In the genomic region with DNA sequence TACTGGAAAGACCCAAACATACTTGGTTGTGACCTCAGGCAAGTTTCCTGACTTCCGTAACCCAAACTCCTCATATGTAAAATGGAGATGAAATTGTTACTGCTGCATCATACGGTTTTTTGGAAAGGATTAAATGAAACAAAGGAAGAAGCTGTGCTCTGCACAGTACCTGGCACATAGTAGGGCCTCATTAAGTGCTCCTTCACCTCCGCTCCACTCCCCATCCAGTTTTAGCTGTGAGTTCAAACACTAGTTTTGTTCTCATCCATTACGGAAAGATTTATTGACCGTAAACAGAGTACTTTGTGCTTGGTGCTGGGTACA, we compare ENCODE assay signal across 8 cellular contexts. TPM values are rescaled to one million over a fixed set of nuclear protein-coding genes. Genes with fewer than 3 reads are reported as not detected.
DNase-seq lines count a peak whose midpoint lies in the region; ATAC-seq, FAIRE-seq and TF ChIP-seq lines count a peak whose summit lies in the region.

No MANE protein-coding gene starts in this region.

- peak overlapping the region; percentile 86 for H3K4me3 ChIP-seq in SK-N-MC
- H3K4me3 ChIP-seq in fibroblast of villous mesenchyme (ENCODE audit: low read depth, low read length) = peak overlapping the region; percentile 86

- no peak for FAIRE-seq in GM19239 (lab: Jason Lieb, UNC)

- H3K9me3 ChIP-seq in SK-N-MC (ENCODE audit: low read depth, low read length) = no peaks in the 10 kb centered on the region

- peak; percentile 25 for ATAC-seq in sciatic nerve
- ATAC-seq in GM19452 (IDR thresholded peaks at IDR 0.05; ENCODE audit: unreplicated experiment) = no peak

- H3K36me3 ChIP-seq in SK-N-MC (ENCODE audit: insufficient read depth, low read length) = peaks cover 25% of the 10 kb centered on the region

- peak overlapping the region; percentile 96 for H3K9ac ChIP-seq in SK-N-MC (ENCODE audit: insufficient read length)

- no peak for TF ChIP-seq CTCF in fibroblast of villous mesenchyme (IDR thresholded peaks at IDR 0.05; ENCODE audit: insufficient read depth, low read depth, low read length)

- 0 out of 2 replicates have a peak overlapping the region, but pooled peaks have one; percentile 44 for H3K27ac ChIP-seq in SK-N-MC

- intact Hi-C loops in sciatic nerve (cut with DNase I) = no loop called here

- DNase-seq in DMS53 (lab: John Stamatoyannopoulos, UW) (peak; percentile 56), DMS53 treated with DMSO at 0.1 percent for 48 hours (lab: John Stamatoyannopoulos, UW; ENCODE audit: unreplicated experiment) (no peak), SK-N-MC (ENCODE audit: low read depth, low spot score) (no peak), fibroblast of villous mesenchyme (ENCODE audit: low read depth) (no peak), sciatic nerve (ENCODE audit: low spot score) (no peak), GM19239 (ENCODE audit: insufficient read length, low spot score) (no peak), SW 1271 (lab: John Stamatoyannopoulos, UW) (no peak)

RNA-seq across cellular contexts. Expression of a gene that starts 0.4 kb away (rescaled TPM):
- 28.7 and 31.1 TPM in 2 replicates for total RNA-seq in fibroblast of villous mesenchyme
- total RNA-seq in sciatic nerve = 55.1 TPM
